Comparison of ENCODE assay signal across 18 cellular contexts in genomic region chr7:71900556-71900955, GRCh38.
DNase-seq lines count a peak whose midpoint lies in the region; ATAC-seq and TF ChIP-seq lines count a peak whose summit lies in the region.
"Had no signal": no experiment of that assay in that cellular context is flagged by ENCODE, and none has a peak within 500 bp of the region (broad histone marks: within the 10 kb centered on the region; RNA-seq: fewer than 3 reads in every experiment).

No MANE protein-coding gene starts in this region.

- peak; percentile 11 for DNase-seq in activated CD8-positive, alpha-beta T cell treated with anti-CD3 and anti-CD28 coated beads for 36 hours
- no peak for DNase-seq in activated CD8-positive, alpha-beta T cell treated with anti-CD3 and anti-CD28 coated beads, Interleukin-2, amount 10 ng/mL, durations not matched to agents 7 days and 5 days
- DNase-seq in KG1 (lab: John Stamatoyannopoulos, UW) (peak; percentile 46), UCSD-AML1 (lab: John Stamatoyannopoulos, UW; ENCODE audit: unreplicated experiment) (peak; percentile 21), caudate nucleus (lab: John Stamatoyannopoulos, UW) (no peak), MG63 (no peak), SJCRH30 (no peak)
- DNase-seq in stimulated activated CD4-positive, alpha-beta T cell treated with anti-CD3 and anti-CD28 coated beads, Interleukin-2, amount 100 ng/mL, for 48 hours: no peak
- DNase-seq: BE2C; CD4-positive, alpha-beta memory T cell; DMS53; NCI-H1105; NCI-H1694; NCI-H2081 treated with DMSO at 0.1 percent for 48 hours; NCI-H510A; NCI-H748 treated with DMSO at 0.1 percent for 48 hours; Right ventricle myocardium superior; SK-N-SH had no signal

- H3K4me1 Mint-ChIP-seq in activated CD8-positive, alpha-beta T cell treated with anti-CD3 and anti-CD28 coated beads for 36 hours (ENCODE audit: low read depth): peaks cover 3% of the 10 kb centered on the region
- H3K4me1 Mint-ChIP-seq in activated CD8-positive, alpha-beta T cell treated with anti-CD3 and anti-CD28 coated beads, Interleukin-2, amount 10 ng/mL, durations not matched to agents 7 days and 5 days (ENCODE audit: low read depth): no peaks in the 10 kb centered on the region
- H3K4me1 Mint-ChIP-seq: CD4-positive, alpha-beta memory T cell had no signal

- CTCF ChIA-PET in activated CD8-positive, alpha-beta T cell treated with anti-CD3 and anti-CD28 coated beads for 36 hours (lab: Charles Lee): no interaction called here
- CTCF ChIA-PET in activated CD8-positive, alpha-beta T cell treated with anti-CD3 and anti-CD28 coated beads, Interleukin-2, amount 10 ng/mL, durations not matched to agents 7 days and 5 days (lab: Charles Lee): no interaction called here

- H3K9me3 ChIP-seq in MG63 (no peaks in the 10 kb centered on the region), SJCRH30 (replicated peaks) (no peaks in the 10 kb centered on the region)
- H3K9me3 ChIP-seq: BE2C, SK-N-SH had no signal

- H3K36me3 Mint-ChIP-seq in activated CD8-positive, alpha-beta T cell treated with anti-CD3 and anti-CD28 coated beads for 36 hours (ENCODE audit: low read depth): no peaks in the 10 kb centered on the region
- H3K36me3 Mint-ChIP-seq in activated CD8-positive, alpha-beta T cell treated with anti-CD3 and anti-CD28 coated beads, Interleukin-2, amount 10 ng/mL, durations not matched to agents 7 days and 5 days (ENCODE audit: low read depth): no peaks in the 10 kb centered on the region
- H3K36me3 Mint-ChIP-seq: CD4-positive, alpha-beta memory T cell had no signal

- H3K27me3 ChIP-seq in MG63 (no peaks in the 10 kb centered on the region), SJCRH30 (no peaks in the 10 kb centered on the region)
- H3K27me3 ChIP-seq: BE2C had no signal

- H3K36me3 ChIP-seq in MG63 (no peaks in the 10 kb centered on the region), SJCRH30 (no peaks in the 10 kb centered on the region)
- H3K36me3 ChIP-seq: BE2C had no signal

- no peak overlapping the region for H3K27ac Mint-ChIP-seq in activated CD8-positive, alpha-beta T cell treated with anti-CD3 and anti-CD28 coated beads for 36 hours
- no peak overlapping the region for H3K27ac Mint-ChIP-seq in activated CD8-positive, alpha-beta T cell treated with anti-CD3 and anti-CD28 coated beads, Interleukin-2, amount 10 ng/mL, durations not matched to agents 7 days and 5 days
- H3K27ac Mint-ChIP-seq: CD4-positive, alpha-beta memory T cell had no signal

- no peaks in the 10 kb centered on the region for H3K27me3 Mint-ChIP-seq in activated CD8-positive, alpha-beta T cell treated with anti-CD3 and anti-CD28 coated beads for 36 hours
- H3K27me3 Mint-ChIP-seq in activated CD8-positive, alpha-beta T cell treated with anti-CD3 and anti-CD28 coated beads, Interleukin-2, amount 10 ng/mL, durations not matched to agents 7 days and 5 days (ENCODE audit: low read depth): no peaks in the 10 kb centered on the region
- H3K27me3 Mint-ChIP-seq: CD4-positive, alpha-beta memory T cell had no signal

- intact Hi-C loops in activated CD8-positive, alpha-beta T cell treated with anti-CD3 and anti-CD28 coated beads for 36 hours (cut with micrococcal nuclease): no loop called here

- H3K9me3 Mint-ChIP-seq in activated CD8-positive, alpha-beta T cell treated with anti-CD3 and anti-CD28 coated beads for 36 hours: peaks cover 6% of the 10 kb centered on the region
- peaks cover 8% of the 10 kb centered on the region for H3K9me3 Mint-ChIP-seq in activated CD8-positive, alpha-beta T cell treated with anti-CD3 and anti-CD28 coated beads, Interleukin-2, amount 10 ng/mL, durations not matched to agents 7 days and 5 days (ENCODE audit: insufficient read depth)

- TF ChIP-seq CTCF in activated CD8-positive, alpha-beta T cell treated with anti-CD3 and anti-CD28 coated beads for 36 hours (IDR thresholded peaks at IDR 0.05): no peak

- ATAC-seq in activated CD8-positive, alpha-beta T cell treated with anti-CD3 and anti-CD28 coated beads for 36 hours: no peak
- ATAC-seq in activated CD8-positive, alpha-beta T cell treated with anti-CD3 and anti-CD28 coated beads, Interleukin-2, amount 10 ng/mL, durations not matched to agents 7 days and 5 days: no peak

- H3K27ac ChIP-seq in caudate nucleus (ENCODE audit: low read depth, low read length) (no peak overlapping the region), SJCRH30 (no peak overlapping the region)

- H3K4me3 Mint-ChIP-seq in activated CD8-positive, alpha-beta T cell treated with anti-CD3 and anti-CD28 coated beads for 36 hours: no peak overlapping the region
- H3K4me3 Mint-ChIP-seq in activated CD8-positive, alpha-beta T cell treated with anti-CD3 and anti-CD28 coated beads, Interleukin-2, amount 10 ng/mL, durations not matched to agents 7 days and 5 days: no peak overlapping the region
- H3K4me3 Mint-ChIP-seq: CD4-positive, alpha-beta memory T cell had no signal

- H3K4me3 ChIP-seq in MG63: no peak overlapping the region
- H3K4me3 ChIP-seq in SJCRH30: no peak overlapping the region

- no peaks in the 10 kb centered on the region for H3K4me1 ChIP-seq in SJCRH30
- H3K4me1 ChIP-seq: BE2C had no signal

- POLR2A ChIA-PET in activated CD8-positive, alpha-beta T cell treated with anti-CD3 and anti-CD28 coated beads for 36 hours (lab: Charles Lee): no interaction called here
- POLR2A ChIA-PET in activated CD8-positive, alpha-beta T cell treated with anti-CD3 and anti-CD28 coated beads, Interleukin-2, amount 10 ng/mL, durations not matched to agents 7 days and 5 days (lab: Charles Lee): no interaction called here

Comparison
In these comparisons a context has a peak if more than half of its experiments do, and no peak if none do; other contexts are left out.
1. DNase-seq: peak in activated CD8-positive, alpha-beta T cell treated with anti-CD3 and anti-CD28 coated beads for 36 hours (single experiment), KG1 (single experiment) and UCSD-AML1 (single experiment); none in activated CD8-positive, alpha-beta T cell treated with anti-CD3 and anti-CD28 coated beads, Interleukin-2, amount 10 ng/mL, durations not matched to agents 7 days and 5 days (single experiment), stimulated activated CD4-positive, alpha-beta T cell treated with anti-CD3 and anti-CD28 coated beads, Interleukin-2, amount 100 ng/mL, for 48 hours (0 of 2), caudate nucleus (0 of 61), MG63 (single experiment) and SJCRH30 (0 of 2).